Comparison of ENCODE assay signal across 14 cellular contexts in genomic region chr1:42973304-42973703, GRCh38. TPM values are rescaled to one million over a fixed set of nuclear protein-coding genes. Genes with fewer than 3 reads are reported as not detected.
DNase-seq lines count a peak whose midpoint lies in the region; ATAC-seq, FAIRE-seq and TF ChIP-seq lines count a peak whose summit lies in the region.
"Had no signal": no experiment of that assay in that cellular context is flagged by ENCODE, and none has a peak within 500 bp of the region (broad histone marks: within the 10 kb centered on the region; RNA-seq: fewer than 3 reads in every experiment).

No MANE protein-coding gene starts in this region.

- H3K9ac ChIP-seq in K562 (ENCODE audit: insufficient read depth in 1 of 2, low read depth in 2 of 2, low read length in 2 of 2) = peak overlapping the region in 1 of 2 experiments; percentile 72; a peak in 2 of 4 replicates

- TF ChIP-seq RAD21 in K562 (CRISPR knock-in tag; conservative IDR thresholded peaks at IDR 0.05 in 1 of 2, IDR thresholded peaks at IDR 0.05 in 1 of 2) = no peak

- 68% methylated on average over 11 of the region's 11 CpGs for WGBS in K562 (ENCODE audit: insufficient coverage, low coverage, missing lambda C conversion rate)
- WGBS in transverse colon (ENCODE audit: low coverage in 1 of 2), 2 donors = 68 to 87% methylated on average over 4 to 11 of the region's 11 CpGs

- H3K4me1 ChIP-seq in K562 (replicated peaks in 1 of 2; ENCODE audit: control insufficient read depth in 2 of 2, insufficient read depth in 2 of 2, low read length in 2 of 2) (peaks cover 4 to 11% of the 10 kb centered on the region in 2 experiments; a peak in 3 of 5 replicates), transverse colon (peaks cover 0 to 8% (median 0%) of the 10 kb centered on the region in 4 donors)

- ATAC-seq in K562 = peak; percentile 63
- ATAC-seq in left colon = peak; percentile 73
- no peak for ATAC-seq in GM21447 (IDR thresholded peaks at IDR 0.05; ENCODE audit: unreplicated experiment)
- ATAC-seq in HG02884 (IDR thresholded peaks at IDR 0.05; ENCODE audit: unreplicated experiment) = no peak
- ATAC-seq in HG03097 (IDR thresholded peaks at IDR 0.05; ENCODE audit: low FRiP score, unreplicated experiment) = no peak
- no peak for ATAC-seq in GM21367 (IDR thresholded peaks at IDR 0.05; ENCODE audit: unreplicated experiment)
- ATAC-seq: activated CD8-positive, alpha-beta T cell treated with anti-CD3 and anti-CD28 coated beads for 36 hours; SK-N-SH treated with all-trans-retinoic acid at 6 μM for 48 hours had no signal

- no peaks in the 10 kb centered on the region for H3K9me1 ChIP-seq in K562 (ENCODE audit: control insufficient read depth, insufficient read depth, low read length)

- no peaks in the 10 kb centered on the region for H4K20me1 ChIP-seq in K562 (replicated peaks; ENCODE audit: control insufficient read depth, insufficient read depth, low read length)

- TF ChIP-seq POLR2A in K562 (conservative IDR thresholded peaks at IDR 0.05) (no peak), transverse colon (IDR thresholded peaks at IDR 0.05) (no peak)

- H3K27me3 ChIP-seq in K562 (ENCODE audit: control insufficient read depth in 2 of 2, insufficient read depth in 2 of 2, low read length in 2 of 2) (no peaks in the 10 kb centered on the region), transverse colon (no peaks in the 10 kb centered on the region)

- H3K36me3 ChIP-seq in K562 (ENCODE audit: control insufficient read depth, insufficient read depth, low read length) (no peaks in the 10 kb centered on the region; the same call in 2 of the 3 replicates), transverse colon (no peaks in the 10 kb centered on the region)

- H3K9me3 ChIP-seq in K562 (replicated peaks; ENCODE audit: control insufficient read depth, insufficient read depth, low read depth, low read length) (no peaks in the 10 kb centered on the region), transverse colon (no peaks in the 10 kb centered on the region)

- TF ChIP-seq EP300 in K562 (IDR thresholded peaks at IDR 0.05; ENCODE audit: low read length) (no peak), transverse colon (IDR thresholded peaks at IDR 0.05; ENCODE audit: low read depth) (peak; percentile 11)

- H3K4me2 ChIP-seq in K562 (ENCODE audit: insufficient read depth, low read length) = no peak overlapping the region

- peak; percentile 44 for DNase-seq in HT-29 (ENCODE audit: low spot score)
- no peak for DNase-seq in K562 (ENCODE audit: extremely low read depth in 1 of 4, low spot score in 3 of 4)
- DNase-seq in left colon = peak in 1 of 2 donors; percentile 52
- peak; percentile 60 for DNase-seq in transverse colon
- DNase-seq: activated CD8-positive, alpha-beta T cell treated with anti-CD3 and anti-CD28 coated beads for 36 hours; kidney; NCI-H1048 had no signal

- peak overlapping the region; percentile 17; the same call in 1 of the 2 replicates for H2AFZ ChIP-seq in K562 (ENCODE audit: low read depth, low read length)

- TF ChIP-seq CTCF in K562 (IDR thresholded peaks at IDR 0.05 in 2 of 3, conservative IDR thresholded peaks at IDR 0.05 in 1 of 3; ENCODE audit: insufficient read depth in 2 of 3, low read depth in 1 of 3, low read length in 3 of 3) (no peak), transverse colon (IDR thresholded peaks at IDR 0.05) (no peak)

- H3K4me3 ChIP-seq in K562 = no peak overlapping the region
- no peak overlapping the region for H3K4me3 ChIP-seq in transverse colon

- intact Hi-C loops in K562 (cut with micrococcal nuclease) = no loop called here
- intact Hi-C loops in left colon (cut with DNase I, micrococcal nuclease) = no loop called here
- intact Hi-C loops in transverse colon (cut with DNase I; ENCODE audit: low total_unique reads) = no loop called here

- no peaks in the 10 kb centered on the region for H3K79me2 ChIP-seq in K562 (ENCODE audit: control insufficient read depth, insufficient read depth, low read length)

- POLR2A ChIA-PET in K562 (lab: Yijun Ruan, JAX) = interaction anchor here (0.8 to 2.4 kb wide), 6 partner anchors 8 to 21 kb away, joined by 3 to 10 read pairs (median 5); partner anchors contain the start of gene SLC2A1

- no peak overlapping the region for H3K27ac ChIP-seq in K562 (ENCODE audit: extremely low read depth, low read depth, low read length)
- peak overlapping the region in 1 of 4 donors; percentile 17 for H3K27ac ChIP-seq in transverse colon

- in situ Hi-C loops in K562 (cut with MboI) (no loop called here), transverse colon (cut with MboI; ENCODE audit: low pct_ligation_motif_present in 1 of 4, low pct_unique_long_range_greater_than_20kb in 1 of 4, low sequenced_read_pairs in 3 of 4) (no loop called here)

- CTCF ChIA-PET in K562 (lab: Yijun Ruan, JAX; ENCODE audit: low intra/inter-chr PET ratio) = no interaction called here

- BruUV-seq in K562 (replicated peaks; lab: Mats Ljungman, UMichigan) = no TSS peak

- no peak for FAIRE-seq in K562 (lab: Jason Lieb, UNC)
- FAIRE-seq: GM18507, GM19239, kidney had no signal

TF ChIP-seq in K562, 482 proteins besides CTCF, POLR2A, EP300 and RAD21 (continues in another document):
- TF ChIP-seq SIRT6 (IDR thresholded peaks at IDR 0.05; ENCODE audit: low read depth, low read length) (no peak), SMARCA5 (IDR thresholded peaks at IDR 0.05) (no peak), JUND (IDR thresholded peaks at IDR 0.05; ENCODE audit: borderline replicate concordance, low read depth, low read length) (no peak), JUND (tag; IDR thresholded peaks at IDR 0.05; ENCODE audit: borderline replicate concordance, low read depth, low read length) (peak; percentile 29; the same call in 1 of the 3 replicates), SIX5 (IDR thresholded peaks at IDR 0.05; ENCODE audit: borderline replicate concordance in 1 of 2, insufficient read depth in 1 of 2, low read depth in 1 of 2, low read length in 2 of 2) (no peak), MAFK (IDR thresholded peaks at IDR 0.05; ENCODE audit: low read length) (no peak), ETV1 (tag; conservative IDR thresholded peaks at IDR 0.05; ENCODE audit: low read depth) (no peak), MAX (CRISPR knock-in tag; IDR thresholded peaks at IDR 0.05) (no peak), PTTG1 (tag; IDR thresholded peaks at IDR 0.05; ENCODE audit: low read depth) (no peak), PURB (CRISPR knock-in tag; IDR thresholded peaks at IDR 0.05; ENCODE audit: low read depth) (no peak), SIN3A (IDR thresholded peaks at IDR 0.05; ENCODE audit: borderline replicate concordance in 2 of 2, control insufficient read depth in 1 of 2, low read depth in 2 of 2, low read length in 2 of 2) (0 out of 4 replicates have a peak, but pooled peaks of 1 of the 2 experiments have one; percentile 25), IRF1 (CRISPR knock-in tag; IDR thresholded peaks at IDR 0.05; ENCODE audit: borderline replicate concordance) (no peak)
- TF ChIP-seq, protein P1, sequence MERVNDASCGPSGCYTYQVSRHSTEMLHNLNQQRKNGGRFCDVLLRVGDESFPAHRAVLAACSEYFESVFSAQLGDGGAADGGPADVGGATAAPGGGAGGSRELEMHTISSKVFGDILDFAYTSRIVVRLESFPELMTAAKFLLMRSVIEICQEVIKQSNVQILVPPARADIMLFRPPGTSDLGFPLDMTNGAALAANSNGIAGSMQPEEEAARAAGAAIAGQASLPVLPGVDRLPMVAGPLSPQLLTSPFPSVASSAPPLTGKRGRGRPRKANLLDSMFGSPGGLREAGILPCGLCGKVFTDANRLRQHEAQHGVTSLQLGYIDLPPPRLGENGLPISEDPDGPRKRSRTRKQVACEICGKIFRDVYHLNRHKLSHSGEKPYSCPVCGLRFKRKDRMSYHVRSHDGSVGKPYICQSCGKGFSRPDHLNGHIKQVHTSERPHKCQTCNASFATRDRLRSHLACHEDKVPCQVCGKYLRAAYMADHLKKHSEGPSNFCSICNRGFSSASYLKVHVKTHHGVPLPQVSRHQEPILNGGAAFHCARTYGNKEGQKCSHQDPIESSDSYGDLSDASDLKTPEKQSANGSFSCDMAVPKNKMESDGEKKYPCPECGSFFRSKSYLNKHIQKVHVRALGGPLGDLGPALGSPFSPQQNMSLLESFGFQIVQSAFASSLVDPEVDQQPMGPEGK (CRISPR knock-in tag; IDR thresholded peaks at IDR 0.05; ENCODE audit: borderline replicate concordance) = no peak

RNA-seq across cellular contexts. Expression of gene SLC2A1, which starts 14.6 kb away (rescaled TPM):
- 916 and 965 TPM in 2 replicates for total RNA-seq in HT-29 (2014; rRNA removed; shearing (Covaris generic))
- total RNA-seq in K562 (2011; cell fraction: chromatin; rRNA removed; ENCODE audit: low replicate concordance) = 278 and 566 TPM in 2 replicates
- 420 and 508 TPM in 2 replicates for total RNA-seq in K562 (2011; cell fraction: nucleolus; rRNA removed)
- total RNA-seq in K562 (2011; cell fraction: nucleoplasm; rRNA removed) = 435 and 495 TPM in 2 replicates
- total RNA-seq in K562 (2014; rRNA removed) (93.1 and 145 TPM in 2 replicates), K562 (2014; rRNA removed; fragmentation: Illumina TruSeq; extraction: Trizol) (39.4 and 42.8 TPM in 2 replicates), K562 (2015; rRNA removed; fragmentation: Illumina TruSeq; extraction: Trizol) (34.9 and 37.4 TPM in 2 replicates), K562 (2021) (141 and 153 TPM in 2 replicates), left colon (10 to 100 TPM; 59.0 to 82.7 TPM), transverse colon (10 to 100 TPM; 37.2 to 98.9 (median 69.1) TPM)
- polyA plus RNA-seq in K562 (2011; rRNA removed) (53.4 and 142 TPM in 2 replicates), K562 (2014; fragmentation: Illumina TruSeq; extraction: Trizol) (73.4 and 73.6 TPM in 2 replicates), K562 (2014; fragmentation: Nextera tagmentation; extraction: Ambion mirVana) (10 to 100 TPM; 12.6 to 22.9 TPM), K562 (2014; rRNA removed) (48.0 and 52.8 TPM in 2 replicates)
- 95.7 and 144 TPM in 2 replicates for polyA plus RNA-seq in K562 (2011; cell fraction: cytosol; rRNA removed)
- polyA plus RNA-seq in K562 (2011; cell fraction: nucleus; rRNA removed) = 174 and 230 TPM in 2 replicates
- 54.8 and 81.2 TPM in 2 replicates for polyA plus RNA-seq in K562 (2012)
- polyA minus RNA-seq in K562 (2011; rRNA and poly(A)+ RNA removed) = 56.6 and 73.8 TPM in 2 replicates
- 98.1 and 111 TPM in 2 replicates for polyA minus RNA-seq in K562 (2011; cell fraction: cytosol; rRNA and poly(A)+ RNA removed)
- 86.4 and 99.1 TPM in 2 replicates for polyA minus RNA-seq in K562 (2011; cell fraction: nucleus; rRNA and poly(A)+ RNA removed)

Comparison
In these comparisons a context has a peak if more than half of its experiments do, and no peak if none do; other contexts are left out.
1. DNase-seq: peak in HT-29 (single experiment) and transverse colon (single experiment); none in K562 (0 of 4).
2. ATAC-seq: peak in K562 (single experiment) and left colon (single experiment); none in GM21447 (single experiment), HG02884 (single experiment), HG03097 (single experiment) and GM21367 (single experiment).